Comparison of ENCODE assay signal across 14 cellular contexts in the genomic region with DNA sequence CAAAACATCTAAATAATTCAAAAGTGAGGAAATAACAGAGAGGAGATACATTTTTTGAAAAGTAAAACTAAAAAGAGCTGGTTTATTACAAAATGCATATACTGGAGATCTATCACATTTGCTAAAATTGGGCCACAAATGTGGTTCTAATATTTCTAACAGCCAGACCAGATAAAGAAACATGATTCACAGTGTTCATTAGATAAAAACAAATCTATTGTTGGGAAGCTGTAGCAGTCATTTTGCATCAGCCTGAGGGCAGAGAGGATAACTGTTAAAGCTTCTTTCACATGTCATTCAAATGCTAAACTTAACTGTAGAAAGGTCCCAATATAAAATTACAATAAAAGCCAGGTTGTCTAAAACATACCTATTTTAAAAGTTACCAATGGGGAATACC.
DNase-seq lines count a peak whose midpoint lies in the region; ATAC-seq and TF ChIP-seq lines count a peak whose summit lies in the region.
"Had no signal": no experiment of that assay in that cellular context is flagged by ENCODE, and none has a peak within 500 bp of the region (broad histone marks: within the 10 kb centered on the region; RNA-seq: fewer than 3 reads in every experiment).

No MANE protein-coding gene starts in this region.

- ATAC-seq in HG02763 (IDR thresholded peaks at IDR 0.05; ENCODE audit: unreplicated experiment): no peak
- ATAC-seq in HG03095 (IDR thresholded peaks at IDR 0.05; ENCODE audit: unreplicated experiment): no peak
- no peak for ATAC-seq in upper lobe of right lung

- intact Hi-C loops in upper lobe of right lung (cut with DNase I): no loop called here

- H3K36me3 ChIP-seq in BE2C (no peaks in the 10 kb centered on the region), HUES48 (ENCODE audit: control insufficient read depth, insufficient read depth, low read length) (no peaks in the 10 kb centered on the region), upper lobe of right lung (no peaks in the 10 kb centered on the region)

- H3K27ac ChIP-seq in HUES48 (ENCODE audit: low read depth, low read length) (peak overlapping the region; percentile 37), upper lobe of right lung (no peak overlapping the region)
- H3K27ac ChIP-seq: C4-2B had no signal

- DNase-seq in BE2C (peak; percentile 24), SK-MEL-5 (ENCODE audit: low read depth, low spot score) (peak; percentile 27), fibroblast of the aortic adventitia (ENCODE audit: low read depth) (peak; percentile 34), upper lobe of right lung (no peak)
- DNase-seq in stimulated activated CD4-positive, alpha-beta T cell treated with anti-CD3 and anti-CD28 coated beads, Interleukin-15, amount 100 ng/mL, for 24 hours: no peak
- DNase-seq: CD4-positive, alpha-beta memory T cell; COR-L47; DMS153; DND-41; GDM1 had no signal

- no peak overlapping the region for H3K9ac ChIP-seq in HUES48 (ENCODE audit: low read depth, low read length)

- 0 out of 2 replicates have a peak, but pooled peaks cover 4% of the 10 kb centered on the region for H3K4me1 ChIP-seq in BE2C
- H3K4me1 ChIP-seq in HUES48 (ENCODE audit: control insufficient read depth, insufficient read depth, low read length): peaks cover 54% of the 10 kb centered on the region
- H3K4me1 ChIP-seq in upper lobe of right lung: no peaks in the 10 kb centered on the region

- H3K27me3 ChIP-seq in BE2C (no peaks in the 10 kb centered on the region), HUES48 (ENCODE audit: control insufficient read depth, insufficient read depth, low read length) (no peaks in the 10 kb centered on the region), upper lobe of right lung (no peaks in the 10 kb centered on the region)

- TF ChIP-seq CTCF in BE2C (IDR thresholded peaks at IDR 0.05; ENCODE audit: low read depth, low read length) (no peak), fibroblast of the aortic adventitia (IDR thresholded peaks at IDR 0.05; ENCODE audit: insufficient read depth, low read length) (no peak), upper lobe of right lung (IDR thresholded peaks at IDR 0.05) (no peak)

- no peaks in the 10 kb centered on the region for H3K9me3 ChIP-seq in BE2C
- H3K9me3 ChIP-seq in HUES48 (ENCODE audit: control insufficient read depth, insufficient read depth, low read length): no peaks in the 10 kb centered on the region
- no peaks in the 10 kb centered on the region for H3K9me3 ChIP-seq in upper lobe of right lung

- H3K4me3 ChIP-seq in BE2C (ENCODE audit: low read depth, low read length) (no peak overlapping the region), HUES48 (ENCODE audit: low read depth, low read length) (no peak overlapping the region; the same call in 1 of the 2 replicates), fibroblast of the aortic adventitia (ENCODE audit: low read depth, low read length) (no peak overlapping the region), upper lobe of right lung (no peak overlapping the region)

- in situ Hi-C loops in SK-MEL-5 (cut with HindIII; ENCODE audit: low pct_unique_long_range_greater_than_20kb, low sequenced_read_pairs): no loop called here

Comparison
In these comparisons a context has a peak if more than half of its experiments do, and no peak if none do; other contexts are left out.
1. DNase-seq: peak in BE2C (single experiment), SK-MEL-5 (single experiment) and fibroblast of the aortic adventitia (single experiment); none in stimulated activated CD4-positive, alpha-beta T cell treated with anti-CD3 and anti-CD28 coated beads, Interleukin-15, amount 100 ng/mL, for 24 hours (single experiment) and upper lobe of right lung (single experiment).